Comparison of ENCODE assay signal across 14 cellular contexts in genomic region chr15:91956026-91956723, GRCh38.
A peak's percentile ranks its signal among the peaks of the same experiment; 100 is the strongest.
DNase-seq lines count a peak whose midpoint lies in the region; ATAC-seq and TF ChIP-seq lines count a peak whose summit lies in the region.
"Had no signal": no experiment of that assay in that cellular context is flagged by ENCODE, and none has a peak within 500 bp of the region (broad histone marks: within the 10 kb centered on the region; RNA-seq: fewer than 3 reads in every experiment).

No MANE protein-coding gene starts in this region.

- H3K4me1 ChIP-seq in HEK293 (ENCODE audit: control insufficient read depth, insufficient read depth, low read length) (peaks cover 6% of the 10 kb centered on the region; the same call in 1 of the 2 replicates), mammary epithelial cell (ENCODE audit: insufficient read depth, low read length) (peaks cover 51% of the 10 kb centered on the region), suprapubic skin (peaks cover 50% of the 10 kb centered on the region)

- no peak for TF ChIP-seq POLR2A in suprapubic skin (IDR thresholded peaks at IDR 0.05)

- BruUV-seq in mammary epithelial cell (replicated peaks; lab: Mats Ljungman, UMichigan): no TSS peak

- DNase-seq in mammary epithelial cell (peak; percentile 93), left ventricle myocardium superior (peak; percentile 55), suprapubic skin (ENCODE audit: low spot score in 2 of 2) (no peak), GM19238 (ENCODE audit: insufficient read length, low spot score) (no peak), mesenteric fat pad (ENCODE audit: low spot score) (no peak)
- no peak for DNase-seq in stimulated activated naive CD4-positive, alpha-beta T cell (lab: John Stamatoyannopoulos, UW)
- DNase-seq: activated T-cell treated with anti-CD3 and anti-CD28 coated beads, Interleukin-2, amount 50 U/mL, for 4 hours; dermis blood vessel endothelial cell; kidney glomerular epithelial cell; NCI-H510A; stimulated activated CD4-positive, alpha-beta T cell treated with anti-CD3 and anti-CD28 coated beads, Interleukin-12 subunit alpha, Interleukin-12 subunit beta, amount 100 ng/mL, for 4 hours; stimulated activated naive CD4-positive, alpha-beta T cell treated with Interleukin-2 at 50 U/mL for 16 hours had no signal

- ATAC-seq in left ventricle myocardium superior (peak; percentile 77), HG02763 (IDR thresholded peaks at IDR 0.05; ENCODE audit: unreplicated experiment) (no peak)
- ATAC-seq: activated T-cell treated with anti-CD3 and anti-CD28 coated beads, Interleukin-2, amount 50 U/mL, for 4 hours had no signal

- intact Hi-C loops in mammary epithelial cell (cut with micrococcal nuclease): no loop called here
- intact Hi-C loops in left ventricle myocardium superior (cut with micrococcal nuclease): no loop called here

- H3K36me3 ChIP-seq in HEK293 (ENCODE audit: control insufficient read depth in 2 of 2, insufficient read depth in 1 of 2, low read length in 2 of 2) (no peaks in the 10 kb centered on the region), mammary epithelial cell (ENCODE audit: insufficient read depth, low read length) (no peaks in the 10 kb centered on the region), suprapubic skin (no peaks in the 10 kb centered on the region)

- no peak overlapping the region for H3K27ac ChIP-seq in HEK293 (ENCODE audit: extremely low read depth, low read depth, low read length)
- H3K27ac ChIP-seq in mammary epithelial cell (ENCODE audit: insufficient read depth, low read depth, low read length): peak overlapping the region; percentile 82
- H3K27ac ChIP-seq in suprapubic skin: peak overlapping the region; percentile 46

- H3K4me2 ChIP-seq in mammary epithelial cell (ENCODE audit: insufficient read depth, low read depth, low read length): peak overlapping the region; percentile 51

- dilution Hi-C loops in mammary epithelial cell (cut with HindIII; ENCODE audit: low sequenced_read_pairs): no loop called here

- in situ Hi-C loops in mammary epithelial cell (cut with MboI; ENCODE audit: low sequenced_read_pairs in 2 of 2): no loop called here

- WGBS in mammary epithelial cell (ENCODE audit: low coverage, missing lambda C conversion rate): 30% methylated on average over 4 of the region's 8 CpGs
- 29% methylated on average over 8 of the region's 8 CpGs for WGBS in suprapubic skin

- H3K27me3 ChIP-seq in mammary epithelial cell (ENCODE audit: insufficient read depth, low read length) (no peaks in the 10 kb centered on the region), suprapubic skin (no peaks in the 10 kb centered on the region)

- H3K4me3 ChIP-seq in HEK293 (ENCODE audit: low read depth, low read length): no peak overlapping the region
- no peak overlapping the region for H3K4me3 ChIP-seq in mammary epithelial cell (replicated peaks in 1 of 3; ENCODE audit: insufficient read depth in 1 of 3, low read depth in 2 of 3, low read length in 3 of 3)
- no peak overlapping the region for H3K4me3 ChIP-seq in suprapubic skin

- CTCF ChIA-PET in HEK293 (lab: Yijun Ruan, JAX) (interaction anchor here (0.6 to 1.1 kb wide), 2 partner anchors 127 to 1515 kb away, joined by 3 read pairs; no protein-coding TSS in a partner anchor), mammary epithelial cell (lab: Charles Lee; ENCODE audit: low non-redundant PET) (no interaction called here)

- POLR2A ChIA-PET in HEK293 (lab: Yijun Ruan, JAX): no interaction called here

- H3K79me2 ChIP-seq in mammary epithelial cell (ENCODE audit: insufficient read depth, low read length): peaks cover 62% of the 10 kb centered on the region

- TF ChIP-seq CTCF in HEK293 (tag by site-specific recombination; IDR thresholded peaks at IDR 0.05) (no peak), mammary epithelial cell (conservative IDR thresholded peaks at IDR 0.05 in 1 of 2, IDR thresholded peaks at IDR 0.05 in 1 of 2; ENCODE audit: extremely low read depth in 1 of 2, insufficient read depth in 1 of 2, low read depth in 1 of 2, low read length in 2 of 2) (no peak), suprapubic skin (IDR thresholded peaks at IDR 0.05) (no peak)

- no peaks in the 10 kb centered on the region for H4K20me1 ChIP-seq in mammary epithelial cell (ENCODE audit: insufficient read depth, low read length)

- H3K9me3 ChIP-seq in HEK293 (ENCODE audit: control insufficient read depth, insufficient read depth, low read depth, low read length) (no peaks in the 10 kb centered on the region), mammary epithelial cell (replicated peaks; ENCODE audit: insufficient read depth, low read length) (no peaks in the 10 kb centered on the region), suprapubic skin (no peaks in the 10 kb centered on the region)

- H2AFZ ChIP-seq in mammary epithelial cell (ENCODE audit: low read depth, low read length): peak overlapping the region; percentile 53

- H3K9ac ChIP-seq in mammary epithelial cell (ENCODE audit: insufficient read depth, low read length): peak overlapping the region; percentile 76

- no peak for TF ChIP-seq EP300 in suprapubic skin (IDR thresholded peaks at IDR 0.05)

TF ChIP-seq in HEK293, 187 proteins besides CTCF, POLR2A, EP300 and RAD21:
- TF ChIP-seq PRDM6 (tag by site-specific recombination; IDR thresholded peaks at IDR 0.05) (0 out of 2 replicates have a peak, but pooled peaks have one; percentile 30), ZSCAN18 (tag by site-specific recombination; IDR thresholded peaks at IDR 0.05) (no peak), ZIC2 (tag by site-specific recombination; IDR thresholded peaks at IDR 0.05) (peak; percentile 82), GLIS2 (tag by site-specific recombination; IDR thresholded peaks at IDR 0.05) (no peak), ZNF223 (tag by site-specific recombination; IDR thresholded peaks at IDR 0.05) (no peak), ZNF423 (tag by site-specific recombination; IDR thresholded peaks at IDR 0.05) (peak; percentile 58; the same call in 1 of the 2 replicates), ZNF449 (tag by site-specific recombination; IDR thresholded peaks at IDR 0.05) (no peak), SP7 (tag by site-specific recombination; IDR thresholded peaks at IDR 0.05) (peak; percentile 46; the same call in 1 of the 2 replicates), ZBTB17 (tag by site-specific recombination; IDR thresholded peaks at IDR 0.05) (peak; percentile 48; the same call in 1 of the 2 replicates)

Comparison
In these comparisons a context has a peak if more than half of its experiments do, and no peak if none do; other contexts are left out.
1. DNase-seq: peak in mammary epithelial cell (single experiment) and left ventricle myocardium superior (single experiment); none in suprapubic skin (0 of 2), GM19238 (single experiment), stimulated activated naive CD4-positive, alpha-beta T cell (0 of 6) and mesenteric fat pad (single experiment).